ENCODE assay signal across 31 cellular contexts in genomic region chr9:116504081-116504480, GRCh38.
"Had no signal": no experiment of that assay in that cellular context is flagged by ENCODE, and none has a peak within 500 bp of the region (broad histone marks: within the 10 kb centered on the region; RNA-seq: fewer than 3 reads in every experiment).

No MANE protein-coding gene starts in this region.

- H3K27ac ChIP-seq: body of pancreas, cardiac muscle cell, colonic mucosa, esophagus muscularis mucosa, foreskin keratinocyte, gastrocnemius medialis, heart right ventricle, WERI-Rb-1 had no signal

- H3K27me3 ChIP-seq: body of pancreas, cardiac muscle cell, colonic mucosa, esophagus muscularis mucosa, foreskin keratinocyte, gastrocnemius medialis, heart right ventricle had no signal

- DNase-seq: activated B cell treated with CpG ODN at 0.5 μM for 24 hours; activated CD4-positive, alpha-beta T cell treated with anti-CD3 and anti-CD28 coated beads for 48 hours; activated CD4-positive, alpha-beta T cell treated with anti-CD3 and anti-CD28 coated beads, Interleukin-2, amount 50 U/mL, for 1 hour; activated CD4-positive, alpha-beta T cell treated with anti-CD3 and anti-CD28 coated beads, Interleukin-2, amount 50 U/mL, for 48 hours; activated CD8-positive, alpha-beta memory T cell treated with anti-CD3 and anti-CD28 coated beads for 24 hours; activated CD8-positive, alpha-beta T cell treated with anti-CD3 and anti-CD28 coated beads for 36 hours; activated effector memory CD4-positive, alpha-beta T cell treated with Interleukin-2 at 50 U/mL for 16 hours; activated gamma-delta T cell treated with Interleukin-2 at 50 U/mL for 16 hours; activated naive CD4-positive, alpha-beta T cell treated with anti-CD3 and anti-CD28 coated beads, Interleukin-2, amount 50 U/mL, for 16 hours; activated naive CD4-positive, alpha-beta T cell treated with Interleukin-2 at 50 U/mL for 16 hours; activated T-cell treated with anti-CD3 and anti-CD28 coated beads, Interleukin-2, amount 50 U/mL, for 4 hours; amniotic stem cell; anterior cingulate cortex; body of pancreas; central memory CD4-positive, alpha-beta T cell; cerebellar nuclear complex; colonic mucosa; effector CD8-positive, alpha-beta T cell; erythroblast; gastrocnemius medialis; heart right ventricle; T-helper 1 cell; T-helper 17 cell; T1000; WERI-Rb-1 had no signal

- H3K9me3 ChIP-seq: body of pancreas, colonic mucosa, esophagus muscularis mucosa, gastrocnemius medialis had no signal

- ATAC-seq: activated CD4-positive, CD25-positive, alpha-beta regulatory T cell treated with anti-CD3 and anti-CD28 coated beads, Interleukin-2, amount 50 U/mL, for 24 hours; activated CD8-positive, alpha-beta T cell treated with anti-CD3 and anti-CD28 coated beads for 36 hours; activated T-cell treated with anti-CD3 and anti-CD28 coated beads, Interleukin-2, amount 50 U/mL, for 4 hours; activated T-helper 17 cell treated with anti-CD3 and anti-CD28 coated beads, Interleukin-2, amount 50 U/mL, for 72 hours; body of pancreas; foreskin keratinocyte; gastrocnemius medialis; heart right ventricle; T-helper 17 cell had no signal

- H3K4me1 ChIP-seq: body of pancreas, colonic mucosa, esophagus muscularis mucosa, gastrocnemius medialis, heart right ventricle had no signal

- H3K4me3 ChIP-seq: body of pancreas, cardiac muscle cell, colonic mucosa, esophagus muscularis mucosa, gastrocnemius medialis, heart right ventricle had no signal

- FAIRE-seq: endometrium had no signal

- H3K36me3 ChIP-seq: cardiac muscle cell, colonic mucosa, esophagus muscularis mucosa, gastrocnemius medialis, heart right ventricle, WERI-Rb-1 had no signal
